ENCODE assay signal across 10 cellular contexts in genomic region chr6:113565306-113565705, GRCh38.
DNase-seq lines count a peak whose midpoint lies in the region; ATAC-seq, FAIRE-seq and TF ChIP-seq lines count a peak whose summit lies in the region.
"Had no signal": no experiment of that assay in that cellular context is flagged by ENCODE, and none has a peak within 500 bp of the region (broad histone marks: within the 10 kb centered on the region; RNA-seq: fewer than 3 reads in every experiment).

No MANE protein-coding gene starts in this region.

- FAIRE-seq in RCC 7860 (lab: Jason Lieb, UNC): no peak

- in situ Hi-C loops in Panc1 (cut with HindIII; ENCODE audit: low pct_unique_long_range_greater_than_20kb, low sequenced_read_pairs): no loop called here

- intact Hi-C loops in Panc1 (cut with micrococcal nuclease; ENCODE audit: unreplicated experiment): no loop called here

- DNase-seq in Panc1 (ENCODE audit: low read depth, low spot score): no peak
- no peak for DNase-seq in fibroblast of the aortic adventitia (ENCODE audit: low read depth)
- peak; percentile 37 for DNase-seq in non-pigmented ciliary epithelial cell (ENCODE audit: low read depth)
- no peak for DNase-seq in RCC 7860 (ENCODE audit: low spot score)
- no peak for DNase-seq in NCI-H1105 treated with DMSO at 0.1 percent for 48 hours (lab: John Stamatoyannopoulos, UW)
- no peak for DNase-seq in activated CD8-positive, alpha-beta memory T cell treated with anti-CD3 and anti-CD28 coated beads for 24 hours
- DNase-seq in left lobe of liver (ENCODE audit: low spot score): no peak
- DNase-seq: SW 1271 had no signal

- no peaks in the 10 kb centered on the region for H3K9me3 ChIP-seq in Panc1 (ENCODE audit: control insufficient read depth, insufficient read depth, low read depth, low read length)
- H3K9me3 ChIP-seq: ascending aorta had no signal

- H3K27me3 ChIP-seq in ACC112 (ENCODE audit: insufficient read depth, low read length): no peaks in the 10 kb centered on the region
- no peaks in the 10 kb centered on the region for H3K27me3 ChIP-seq in Panc1 (ENCODE audit: control insufficient read depth, insufficient read depth, low read length)
- H3K27me3 ChIP-seq: ascending aorta had no signal

- CTCF ChIA-PET in Panc1 (lab: Charles Lee): interaction anchor here (0.5 kb wide), 1 partner anchor 107 kb away, joined by 5 read pairs; no protein-coding TSS in a partner anchor

- TF ChIP-seq CTCF in Panc1 (IDR thresholded peaks at IDR 0.05) (no peak), fibroblast of the aortic adventitia (IDR thresholded peaks at IDR 0.05; ENCODE audit: insufficient read depth, low read length) (no peak)

- H3K36me3 ChIP-seq in ACC112 (ENCODE audit: insufficient read depth, low read length) (no peaks in the 10 kb centered on the region), Panc1 (ENCODE audit: control insufficient read depth, insufficient read depth, low read length) (no peaks in the 10 kb centered on the region)
- H3K36me3 ChIP-seq: ascending aorta had no signal

- peak overlapping the region; percentile 99 for H2AFZ ChIP-seq in ACC112 (ENCODE audit: low read length, unreplicated experiment)

- no peaks in the 10 kb centered on the region for H3K79me2 ChIP-seq in ACC112 (ENCODE audit: control insufficient read depth, insufficient read depth, low read length, unreplicated experiment)

- no TSS peak for BruUV-seq in Panc1 (replicated peaks; lab: Mats Ljungman, UMichigan)

- POLR2A ChIA-PET in Panc1 (lab: Charles Lee): no interaction called here

- ATAC-seq in Panc1: 0 out of 2 replicates have a peak, but pooled peaks have one; percentile 24
- ATAC-seq in left lobe of liver: no peak

- H3K4me1 ChIP-seq in ACC112 (ENCODE audit: control insufficient read depth, insufficient read depth, low read length, unreplicated experiment) (peaks cover 28% of the 10 kb centered on the region), Panc1 (ENCODE audit: control insufficient read depth, insufficient read depth, low read length) (no peaks in the 10 kb centered on the region)
- H3K4me1 ChIP-seq: ascending aorta had no signal

- peak overlapping the region; percentile 59; the same call in 1 of the 2 replicates for H3K4me3 ChIP-seq in ACC112 (ENCODE audit: low read depth, low read length)
- H3K4me3 ChIP-seq in Panc1 (ENCODE audit: low read depth in 2 of 2, low read length in 2 of 2): no peak overlapping the region
- peak overlapping the region; percentile 6 for H3K4me3 ChIP-seq in fibroblast of the aortic adventitia (ENCODE audit: low read depth, low read length)

- H3K27ac ChIP-seq in ACC112 (ENCODE audit: low read depth, low read length) (peak overlapping the region; percentile 78), Panc1 (ENCODE audit: low read length) (no peak overlapping the region)
- H3K27ac ChIP-seq: ascending aorta had no signal

Comparison
In these comparisons a context has a peak if more than half of its experiments do, and no peak if none do; other contexts are left out.
1. H3K4me3 ChIP-seq: peak in ACC112 (single experiment) and fibroblast of the aortic adventitia (single experiment); none in Panc1 (0 of 2).